9 cellular contexts compared by ENCODE assay signal in genomic region chr17:7034955-7035590, GRCh38. TPM values are rescaled to one million over a fixed set of nuclear protein-coding genes. Genes with fewer than 3 reads are reported as not detected.
DNase-seq lines count a peak whose midpoint lies in the region; ATAC-seq and TF ChIP-seq lines count a peak whose summit lies in the region.
"Had no signal": no experiment of that assay in that cellular context is flagged by ENCODE, and none has a peak within 500 bp of the region (broad histone marks: within the 10 kb centered on the region; RNA-seq: fewer than 3 reads in every experiment).

No MANE protein-coding gene starts in this region.

- no peaks in the 10 kb centered on the region for H3K9me3 ChIP-seq in heart right ventricle

- peak overlapping the region; percentile 95 for H3K4me3 Mint-ChIP-seq in activated CD8-positive, alpha-beta T cell treated with anti-CD3 and anti-CD28 coated beads, Interleukin-2, amount 10 ng/mL, durations not matched to agents 7 days and 5 days

- ATAC-seq in GM18498 (IDR thresholded peaks at IDR 0.05; ENCODE audit: unreplicated experiment) (peak; percentile 25), HG02884 (IDR thresholded peaks at IDR 0.05; ENCODE audit: unreplicated experiment) (peak; percentile 29), heart right ventricle (peak; percentile 26 to 80 (median 69)), GM19328 (IDR thresholded peaks at IDR 0.05; ENCODE audit: unreplicated experiment) (no peak)
- ATAC-seq in activated CD8-positive, alpha-beta T cell treated with anti-CD3 and anti-CD28 coated beads, Interleukin-2, amount 10 ng/mL, durations not matched to agents 7 days and 5 days = peak; percentile 57

- peak; percentile 75 for DNase-seq in activated CD8-positive, alpha-beta T cell treated with anti-CD3 and anti-CD28 coated beads, Interleukin-2, amount 10 ng/mL, durations not matched to agents 7 days and 5 days
- DNase-seq in heart right ventricle = peak in 1 of 2 donors; percentile 52
- no peak for DNase-seq in skeletal muscle cell (ENCODE audit: low read depth)
- no peak for DNase-seq in cerebellum (ENCODE audit: low spot score)
- DNase-seq in GM13977 (ENCODE audit: low spot score) = no peak

- no peaks in the 10 kb centered on the region for H3K27me3 ChIP-seq in heart right ventricle

- H3K36me3 Mint-ChIP-seq in activated CD8-positive, alpha-beta T cell treated with anti-CD3 and anti-CD28 coated beads, Interleukin-2, amount 10 ng/mL, durations not matched to agents 7 days and 5 days (ENCODE audit: low read depth) = peaks cover 20% of the 10 kb centered on the region

- WGBS in heart right ventricle, 2 donors = 12 to 14% methylated on average over 7 of the region's 7 CpGs

- H3K4me1 ChIP-seq in heart right ventricle = peaks cover 0 to 41% (median 24%) of the 10 kb centered on the region in 9 donors

- H3K36me3 ChIP-seq in heart right ventricle = peaks cover 0 to 6% (median 0%) of the 10 kb centered on the region in 9 donors

- POLR2A ChIA-PET in activated CD8-positive, alpha-beta T cell treated with anti-CD3 and anti-CD28 coated beads, Interleukin-2, amount 10 ng/mL, durations not matched to agents 7 days and 5 days (lab: Charles Lee) = interaction anchor here (0.6 to 1.7 kb wide), 14 partner anchors 12 to 283 kb away, joined by 3 to 61 read pairs (median 5); partner anchors contain the start of genes BCL6B and RNASEK

- CTCF ChIA-PET in activated CD8-positive, alpha-beta T cell treated with anti-CD3 and anti-CD28 coated beads, Interleukin-2, amount 10 ng/mL, durations not matched to agents 7 days and 5 days (lab: Charles Lee) = interaction anchor here (0.8 to 4.3 kb wide), 8 partner anchors 11 to 192 kb away, joined by 3 to 59 read pairs (median 7); partner anchors contain the start of gene BCL6B

- peaks cover 70% of the 10 kb centered on the region for H3K4me1 Mint-ChIP-seq in activated CD8-positive, alpha-beta T cell treated with anti-CD3 and anti-CD28 coated beads, Interleukin-2, amount 10 ng/mL, durations not matched to agents 7 days and 5 days (ENCODE audit: low read depth)

- H3K27ac ChIP-seq in heart right ventricle = peak overlapping the region; percentile 74 to 96 (median 89)

- no peaks in the 10 kb centered on the region for H3K27me3 Mint-ChIP-seq in activated CD8-positive, alpha-beta T cell treated with anti-CD3 and anti-CD28 coated beads, Interleukin-2, amount 10 ng/mL, durations not matched to agents 7 days and 5 days (ENCODE audit: low read depth)

- no peak for TF ChIP-seq CTCF in heart right ventricle (IDR thresholded peaks at IDR 0.05)
- no peak for TF ChIP-seq CTCF in GM13977 (IDR thresholded peaks at IDR 0.05; ENCODE audit: extremely low read depth, insufficient read depth, missing control alignments)

- intact Hi-C loops in heart right ventricle (cut with DNase I) = loop anchor here in 1 of 10 donors (1.0 kb wide), 1 partner anchor 12 kb away; the partner anchor contains the start of gene BCL6B

- in situ Hi-C loops in GM13977 (cut with MboI; ENCODE audit: low pct_unique_long_range_greater_than_20kb, low sequenced_read_pairs, unreplicated experiment) = no loop called here

- H3K27ac Mint-ChIP-seq in activated CD8-positive, alpha-beta T cell treated with anti-CD3 and anti-CD28 coated beads, Interleukin-2, amount 10 ng/mL, durations not matched to agents 7 days and 5 days = peak overlapping the region; percentile 98

- no peaks in the 10 kb centered on the region for H3K9me3 Mint-ChIP-seq in activated CD8-positive, alpha-beta T cell treated with anti-CD3 and anti-CD28 coated beads, Interleukin-2, amount 10 ng/mL, durations not matched to agents 7 days and 5 days (ENCODE audit: insufficient read depth)

- H3K4me3 ChIP-seq in heart right ventricle (peak overlapping the region in 9 of 10 donors; percentile 52 to 76 (median 63)), skeletal muscle cell (ENCODE audit: low read depth, low read length) (peak overlapping the region; percentile 76)

RNA-seq across cellular contexts. Expression of gene SLC16A13, which starts 0.7 kb away (rescaled TPM):
- total RNA-seq in activated CD8-positive, alpha-beta T cell treated with anti-CD3 and anti-CD28 coated beads, Interleukin-2, amount 10 ng/mL, durations not matched to agents 7 days and 5 days = 10 to 100 TPM; 14.8 to 15.0 TPM
- total RNA-seq in heart right ventricle = 1 to 10 TPM in 9 of 10 donors, under 1 TPM in 1; 0.70 to 2.1 (median 1.5) TPM
- 1 to 10 TPM; 1.1 to 2.0 TPM for polyA plus RNA-seq in heart right ventricle
- total RNA-seq in cerebellum = 1.4 TPM

RNA-seq across cellular contexts. Expression of gene SLC16A11, which starts 8.8 kb away (rescaled TPM):
- total RNA-seq in activated CD8-positive, alpha-beta T cell treated with anti-CD3 and anti-CD28 coated beads, Interleukin-2, amount 10 ng/mL, durations not matched to agents 7 days and 5 days = under 1 TPM; 0.34 to 0.39 TPM
- total RNA-seq in heart right ventricle (1 to 10 TPM in 1 of 10 donors, under 1 TPM in 9; 0.19 to 1.1 (median 0.48) TPM), cerebellum (not detected)
- polyA plus RNA-seq in heart right ventricle = 1 to 10 TPM in 1 of 2 donors, under 1 TPM in 1; 0.78 to 2.1 TPM
- total RNA-seq: SK-MEL-5 had no signal

RNA-seq across cellular contexts. Expression of gene BCL6B, which starts 12.2 kb away (rescaled TPM):
- total RNA-seq in activated CD8-positive, alpha-beta T cell treated with anti-CD3 and anti-CD28 coated beads, Interleukin-2, amount 10 ng/mL, durations not matched to agents 7 days and 5 days = under 1 TPM; 0.47 to 0.63 TPM
- 10 to 100 TPM in 8 of 10 donors, 1 to 10 TPM in 2; 9.6 to 35.4 (median 18.3) TPM for total RNA-seq in heart right ventricle
- 1 to 10 TPM; 9.5 to 9.7 TPM for polyA plus RNA-seq in heart right ventricle
- 2.1 TPM for total RNA-seq in cerebellum
- total RNA-seq: SK-MEL-5 had no signal

RNA-seq across cellular contexts. Expression of gene RNASEK, which starts 22.6 kb away (rescaled TPM):
- 100 to 1,000 TPM; 104 to 116 TPM for total RNA-seq in activated CD8-positive, alpha-beta T cell treated with anti-CD3 and anti-CD28 coated beads, Interleukin-2, amount 10 ng/mL, durations not matched to agents 7 days and 5 days
- 100 to 1,000 TPM; 144 to 241 (median 160) TPM for total RNA-seq in heart right ventricle
- polyA plus RNA-seq in heart right ventricle = 100 to 1,000 TPM; 220 to 429 TPM
- total RNA-seq in cerebellum = 35.2 TPM

RNA-seq across cellular contexts. Expression of gene ALOX12, which starts 39.2 kb away (rescaled TPM):
- total RNA-seq in activated CD8-positive, alpha-beta T cell treated with anti-CD3 and anti-CD28 coated beads, Interleukin-2, amount 10 ng/mL, durations not matched to agents 7 days and 5 days = not detected
- total RNA-seq in heart right ventricle (under 1 TPM in 1 of 10 donors, not detected in 9; 0.11 TPM), cerebellum (0.18 TPM)
- polyA plus RNA-seq in heart right ventricle = under 1 TPM in 1 of 2 donors, not detected in 1; 0.04 TPM
- total RNA-seq: SK-MEL-5 had no signal
